8 cellular contexts compared by ENCODE assay signal in genomic region chr1:205598841-205599666, GRCh38. TPM values are rescaled to one million over a fixed set of nuclear protein-coding genes. Genes with fewer than 3 reads are reported as not detected.
DNase-seq lines count a peak whose midpoint lies in the region; ATAC-seq and TF ChIP-seq lines count a peak whose summit lies in the region.

No MANE protein-coding gene starts in this region.

- H3K27me3 ChIP-seq in ascending aorta: no peaks in the 10 kb centered on the region
- H3K27me3 ChIP-seq in heart left ventricle: no peaks in the 10 kb centered on the region
- H3K27me3 ChIP-seq in HAP-1 (ENCODE audit: low read depth): no peaks in the 10 kb centered on the region

- H3K4me3 ChIP-seq in ascending aorta: peak overlapping the region in 1 of 2 donors; percentile 20
- peak overlapping the region in 2 of 12 donors; percentile 2 to 10 for H3K4me3 ChIP-seq in heart left ventricle
- no peak overlapping the region for H3K4me3 ChIP-seq in HAP-1

- 42 to 49% (median 44%) methylated on average over 18 of the region's 18 CpGs for WGBS in heart left ventricle, 4 donors

- peak; percentile 58 for DNase-seq in DMS79 treated with DMSO at 0.1 percent for 48 hours (lab: John Stamatoyannopoulos, UW)
- peak; percentile 24 to 89 for DNase-seq in ascending aorta (ENCODE audit: low spot score in 2 of 2)
- DNase-seq in heart left ventricle: peak; percentile 79 to 88 (median 84)
- peak; percentile 62 for DNase-seq in renal cortical epithelial cell (ENCODE audit: low read depth)
- DNase-seq in mesenteric fat pad (ENCODE audit: low spot score): no peak
- no peak for DNase-seq in HAP-1 (ENCODE audit: low spot score in 2 of 2)
- no peak for DNase-seq in activated T-cell treated with anti-CD3 and anti-CD28 coated beads, Interleukin-2, amount 50 U/mL, for 1 hour

- peak overlapping the region; percentile 69 to 79 for H3K27ac ChIP-seq in ascending aorta
- H3K27ac ChIP-seq in heart left ventricle: peak overlapping the region; percentile 22 to 76 (median 64)

- ATAC-seq in heart left ventricle (peak; percentile 67 to 91 (median 90)), HG03175 (IDR thresholded peaks at IDR 0.05; ENCODE audit: unreplicated experiment) (no peak)

- H3K4me1 ChIP-seq in ascending aorta (peaks cover 11 to 26% of the 10 kb centered on the region in 2 donors), heart left ventricle (peaks cover 3 to 45% (median 27%) of the 10 kb centered on the region in 12 donors), HAP-1 (no peaks in the 10 kb centered on the region)

- no peaks in the 10 kb centered on the region for H3K36me3 ChIP-seq in ascending aorta
- H3K36me3 ChIP-seq in heart left ventricle: peaks cover 0 to 34% (median 0%) of the 10 kb centered on the region in 9 donors
- H3K36me3 ChIP-seq in HAP-1 (replicated peaks): 0 out of 2 replicates have a peak, but pooled peaks cover 5% of the 10 kb centered on the region

- no peak for TF ChIP-seq CTCF in ascending aorta (IDR thresholded peaks at IDR 0.05)
- TF ChIP-seq CTCF in heart left ventricle (IDR thresholded peaks at IDR 0.05): no peak

- intact Hi-C loops in ascending aorta (cut with DNase I) (loop anchor here (2.0 kb wide), 1 partner anchor 32 kb away; no protein-coding TSS in a partner anchor), heart left ventricle (cut with DNase I) (loop anchor here in 4 of 10 donors (5.0 to 10.0 kb wide), 4 partner anchors 33 to 506 kb away; partner anchors contain the start of gene ELK4 (in 1 of the 4))

- no peaks in the 10 kb centered on the region for H3K9me3 ChIP-seq in ascending aorta
- H3K9me3 ChIP-seq in heart left ventricle: no peaks in the 10 kb centered on the region
- no peaks in the 10 kb centered on the region for H3K9me3 ChIP-seq in HAP-1

- no peak for TF ChIP-seq POLR2A in heart left ventricle (IDR thresholded peaks at IDR 0.05)

- in situ Hi-C loops in HAP-1 (cut with MboI; ENCODE audit: low sequenced_read_pairs): no loop called here

RNA-seq across cellular contexts. Expression of gene ELK4, which starts 32.8 kb away (rescaled TPM):
- 23.7 TPM for total RNA-seq in ascending aorta
- 10 to 100 TPM; 18.5 to 54.9 (median 36.5) TPM for total RNA-seq in heart left ventricle
- polyA plus RNA-seq in heart left ventricle: 10 to 100 TPM in 1 of 2 donors, 1 to 10 TPM in 1; 5.0 to 11.3 TPM
- 17.4 and 26.9 TPM in 2 replicates for total RNA-seq in renal cortical epithelial cell
- total RNA-seq in mesenteric fat pad: 70.2 TPM

Comparison
In these comparisons a context has a peak if more than half of its experiments do, and no peak if none do; other contexts are left out.
1. DNase-seq: peak in DMS79 treated with DMSO at 0.1 percent for 48 hours (single experiment), ascending aorta (2 of 2), heart left ventricle (5 of 5) and renal cortical epithelial cell (single experiment); none in mesenteric fat pad (single experiment), HAP-1 (0 of 2) and activated T-cell treated with anti-CD3 and anti-CD28 coated beads, Interleukin-2, amount 50 U/mL, for 1 hour (single experiment).